Comparison of ENCODE assay signal across 2 cellular contexts in the genomic region with DNA sequence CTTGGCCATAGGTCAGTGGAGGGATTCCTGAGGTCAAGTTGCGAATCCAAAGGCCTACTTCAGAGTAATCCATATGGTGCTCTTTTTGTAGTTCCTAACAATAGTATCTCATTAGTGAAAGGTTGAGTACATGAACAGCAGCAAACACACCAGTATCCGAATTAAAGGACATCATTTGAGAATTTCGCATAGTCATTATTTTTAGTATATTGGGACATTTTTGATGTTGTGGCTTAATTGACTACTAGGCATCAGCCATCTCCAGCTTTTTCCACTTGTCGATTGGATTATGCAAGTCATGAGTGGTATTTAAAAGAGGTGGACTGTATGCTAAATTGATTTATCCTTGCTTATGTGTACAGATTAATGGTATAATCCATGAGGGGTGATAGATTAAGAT.
TF ChIP-seq lines count a peak whose summit lies in the region.

No MANE protein-coding gene starts in this region.

TF ChIP-seq in SK-N-SH, 30 proteins besides CTCF, POLR2A, EP300 and RAD21 (continued from another document):
- TF ChIP-seq, protein P1, sequence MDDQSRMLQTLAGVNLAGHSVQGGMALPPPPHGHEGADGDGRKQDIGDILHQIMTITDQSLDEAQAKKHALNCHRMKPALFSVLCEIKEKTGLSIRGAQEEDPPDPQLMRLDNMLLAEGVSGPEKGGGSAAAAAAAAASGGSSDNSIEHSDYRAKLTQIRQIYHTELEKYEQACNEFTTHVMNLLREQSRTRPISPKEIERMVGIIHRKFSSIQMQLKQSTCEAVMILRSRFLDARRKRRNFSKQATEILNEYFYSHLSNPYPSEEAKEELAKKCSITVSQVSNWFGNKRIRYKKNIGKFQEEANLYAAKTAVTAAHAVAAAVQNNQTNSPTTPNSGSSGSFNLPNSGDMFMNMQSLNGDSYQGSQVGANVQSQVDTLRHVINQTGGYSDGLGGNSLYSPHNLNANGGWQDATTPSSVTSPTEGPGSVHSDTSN (IDR thresholded peaks at IDR 0.05), result no peak
- TF ChIP-seq, protein P2, sequence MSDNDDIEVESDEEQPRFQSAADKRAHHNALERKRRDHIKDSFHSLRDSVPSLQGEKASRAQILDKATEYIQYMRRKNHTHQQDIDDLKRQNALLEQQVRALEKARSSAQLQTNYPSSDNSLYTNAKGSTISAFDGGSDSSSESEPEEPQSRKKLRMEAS (IDR thresholded peaks at IDR 0.05; ENCODE audit: low read depth), result no peak
- TF ChIP-seq JUND (IDR thresholded peaks at IDR 0.05), result no peak

TF ChIP-seq in SK-N-SH treated with all-trans-retinoic acid at 6 μM for 48 hours, 23 proteins besides CTCF, POLR2A, EP300 and RAD21 (continued from another document):
- TF ChIP-seq, protein P3, sequence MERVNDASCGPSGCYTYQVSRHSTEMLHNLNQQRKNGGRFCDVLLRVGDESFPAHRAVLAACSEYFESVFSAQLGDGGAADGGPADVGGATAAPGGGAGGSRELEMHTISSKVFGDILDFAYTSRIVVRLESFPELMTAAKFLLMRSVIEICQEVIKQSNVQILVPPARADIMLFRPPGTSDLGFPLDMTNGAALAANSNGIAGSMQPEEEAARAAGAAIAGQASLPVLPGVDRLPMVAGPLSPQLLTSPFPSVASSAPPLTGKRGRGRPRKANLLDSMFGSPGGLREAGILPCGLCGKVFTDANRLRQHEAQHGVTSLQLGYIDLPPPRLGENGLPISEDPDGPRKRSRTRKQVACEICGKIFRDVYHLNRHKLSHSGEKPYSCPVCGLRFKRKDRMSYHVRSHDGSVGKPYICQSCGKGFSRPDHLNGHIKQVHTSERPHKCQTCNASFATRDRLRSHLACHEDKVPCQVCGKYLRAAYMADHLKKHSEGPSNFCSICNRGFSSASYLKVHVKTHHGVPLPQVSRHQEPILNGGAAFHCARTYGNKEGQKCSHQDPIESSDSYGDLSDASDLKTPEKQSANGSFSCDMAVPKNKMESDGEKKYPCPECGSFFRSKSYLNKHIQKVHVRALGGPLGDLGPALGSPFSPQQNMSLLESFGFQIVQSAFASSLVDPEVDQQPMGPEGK (CRISPR knock-in tag; IDR thresholded peaks at IDR 0.05; ENCODE audit: borderline replicate concordance), result no peak
- no peak for TF ChIP-seq SNAI2 (CRISPR knock-in tag; IDR thresholded peaks at IDR 0.05)
- TF ChIP-seq, protein P4, sequence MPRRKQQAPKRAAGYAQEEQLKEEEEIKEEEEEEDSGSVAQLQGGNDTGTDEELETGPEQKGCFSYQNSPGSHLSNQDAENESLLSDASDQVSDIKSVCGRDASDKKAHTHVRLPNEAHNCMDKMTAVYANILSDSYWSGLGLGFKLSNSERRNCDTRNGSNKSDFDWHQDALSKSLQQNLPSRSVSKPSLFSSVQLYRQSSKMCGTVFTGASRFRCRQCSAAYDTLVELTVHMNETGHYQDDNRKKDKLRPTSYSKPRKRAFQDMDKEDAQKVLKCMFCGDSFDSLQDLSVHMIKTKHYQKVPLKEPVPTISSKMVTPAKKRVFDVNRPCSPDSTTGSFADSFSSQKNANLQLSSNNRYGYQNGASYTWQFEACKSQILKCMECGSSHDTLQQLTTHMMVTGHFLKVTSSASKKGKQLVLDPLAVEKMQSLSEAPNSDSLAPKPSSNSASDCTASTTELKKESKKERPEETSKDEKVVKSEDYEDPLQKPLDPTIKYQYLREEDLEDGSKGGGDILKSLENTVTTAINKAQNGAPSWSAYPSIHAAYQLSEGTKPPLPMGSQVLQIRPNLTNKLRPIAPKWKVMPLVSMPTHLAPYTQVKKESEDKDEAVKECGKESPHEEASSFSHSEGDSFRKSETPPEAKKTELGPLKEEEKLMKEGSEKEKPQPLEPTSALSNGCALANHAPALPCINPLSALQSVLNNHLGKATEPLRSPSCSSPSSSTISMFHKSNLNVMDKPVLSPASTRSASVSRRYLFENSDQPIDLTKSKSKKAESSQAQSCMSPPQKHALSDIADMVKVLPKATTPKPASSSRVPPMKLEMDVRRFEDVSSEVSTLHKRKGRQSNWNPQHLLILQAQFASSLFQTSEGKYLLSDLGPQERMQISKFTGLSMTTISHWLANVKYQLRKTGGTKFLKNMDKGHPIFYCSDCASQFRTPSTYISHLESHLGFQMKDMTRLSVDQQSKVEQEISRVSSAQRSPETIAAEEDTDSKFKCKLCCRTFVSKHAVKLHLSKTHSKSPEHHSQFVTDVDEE (CRISPR knock-in tag; IDR thresholded peaks at IDR 0.05), result no peak
